ENCODE assay signal across 10 cellular contexts in the genomic region with DNA sequence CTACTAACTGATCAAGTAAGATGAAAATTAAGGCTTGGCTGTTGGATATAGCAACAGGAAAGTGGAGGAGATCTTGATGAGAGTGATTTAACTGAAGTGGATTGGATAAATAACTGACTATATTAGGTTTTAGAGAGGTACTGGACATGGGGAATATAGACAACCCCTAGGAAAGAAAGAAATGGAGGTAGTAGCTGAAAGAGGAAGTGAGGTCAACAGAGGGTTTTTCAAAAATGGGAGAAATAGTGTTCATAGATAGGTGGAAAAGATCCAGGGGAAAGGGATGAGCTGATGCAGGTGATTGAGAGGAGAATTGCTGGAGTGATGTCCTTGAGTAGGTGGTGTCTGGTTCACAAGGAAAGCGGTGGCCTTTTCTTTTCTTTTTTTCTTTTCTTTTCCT.
"Had no signal": no experiment of that assay in that cellular context is flagged by ENCODE, and none has a peak within 500 bp of the region (broad histone marks: within the 10 kb centered on the region; RNA-seq: fewer than 3 reads in every experiment).

No MANE protein-coding gene starts in this region.

- DNase-seq: effector CD8-positive, alpha-beta T cell; heart left ventricle; kidney; nephron progenitor cell; retina; trophoblast cell had no signal

- H3K36me3 ChIP-seq: heart left ventricle, thoracic aorta had no signal

- H3K4me3 ChIP-seq: coronary artery, heart left ventricle, psoas muscle, spleen, thoracic aorta had no signal

- H3K27me3 ChIP-seq: heart left ventricle, spleen had no signal

- H3K27ac ChIP-seq: psoas muscle, spleen had no signal
